In the genomic region with DNA sequence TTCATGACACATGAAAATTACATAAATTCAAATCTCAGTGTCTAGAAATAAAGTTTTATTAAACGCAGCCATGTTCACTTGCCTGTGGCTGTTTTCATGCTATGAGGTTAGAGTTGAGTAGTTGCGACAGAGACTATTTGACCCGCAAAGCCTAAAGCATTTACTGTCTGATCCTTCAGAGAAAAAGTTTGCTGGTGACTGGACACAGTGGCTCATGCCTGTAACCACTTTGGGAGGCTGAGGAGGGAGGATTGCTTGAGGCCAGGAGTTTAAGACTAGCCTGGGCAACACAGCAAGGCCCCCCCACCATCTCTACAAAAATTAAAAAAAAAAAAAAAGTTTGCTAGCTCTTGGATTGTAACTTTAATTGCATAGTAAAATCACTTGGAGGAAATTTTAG, we compare ENCODE assay signal across 33 cellular contexts. TPM values are rescaled to one million over a fixed set of nuclear protein-coding genes. Genes with fewer than 3 reads are reported as not detected.
"Had no signal": no experiment of that assay in that cellular context is flagged by ENCODE, and none has a peak within 500 bp of the region (broad histone marks: within the 10 kb centered on the region; RNA-seq: fewer than 3 reads in every experiment).

No MANE protein-coding gene starts in this region.

- H3K27ac ChIP-seq: ascending aorta, cardiac muscle cell, PC-9, RWPE1 had no signal

- DNase-seq: activated CD4-positive, alpha-beta memory T cell treated with anti-CD3 and anti-CD28 coated beads, Interleukin-2, amount 10 ng/mL, durations not matched to agents 7 days and 5 days; activated CD4-positive, alpha-beta T cell treated with anti-CD3 and anti-CD28 coated beads for 36 hours; activated CD4-positive, alpha-beta T cell treated with anti-CD3 and anti-CD28 coated beads, Interleukin-2, amount 10 ng/mL, durations not matched to agents 7 days and 5 days; activated CD8-positive, alpha-beta memory T cell treated with anti-CD3 and anti-CD28 coated beads for 24 hours; activated CD8-positive, alpha-beta memory T cell treated with anti-CD3 and anti-CD28 coated beads, Interleukin-2, amount 10 ng/mL, durations not matched to agents 7 days and 5 days; activated CD8-positive, alpha-beta memory T cell treated with anti-CD3 and anti-CD28 coated beads, Interleukin-2, amount 50 U/mL, for 48 hours; activated effector memory CD4-positive, alpha-beta T cell treated with anti-CD3 and anti-CD28 coated beads, Interleukin-2, amount 50 U/mL, for 16 hours; activated naive CD4-positive, alpha-beta T cell; activated naive CD4-positive, alpha-beta T cell treated with anti-CD3 and anti-CD28 coated beads, Interleukin-2, amount 50 U/mL, for 16 hours; activated naive CD8-positive, alpha-beta T cell treated with anti-CD3 and anti-CD28 coated beads for 36 hours; activated T-cell treated with anti-CD3 and anti-CD28 coated beads, Interleukin-2, amount 50 U/mL, for 48 hours; amniotic stem cell; Karpas-422; KBM-7; NCI-H187 treated with DMSO at 0.1 percent for 48 hours; NCI-H2171 treated with DMSO at 0.1 percent for 48 hours; NCI-H2227 treated with DMSO at 0.1 percent for 48 hours; NCI-H446; NCI-H526 treated with DMSO at 0.1 percent for 48 hours; SIG-M5; T-cell; T-helper 2 cell; T1000 had no signal

- H3K36me3 ChIP-seq: ascending aorta, cardiac muscle cell had no signal

- ATAC-seq: activated CD4-positive, alpha-beta T cell treated with anti-CD3 and anti-CD28 coated beads for 36 hours; activated CD4-positive, CD25-positive, alpha-beta regulatory T cell treated with anti-CD3 and anti-CD28 coated beads, Interleukin-2, amount 50 U/mL, for 24 hours; activated CD8-positive, alpha-beta memory T cell treated with anti-CD3 and anti-CD28 coated beads, Interleukin-2, amount 10 ng/mL, durations not matched to agents 7 days and 5 days; Right ventricle myocardium inferior; SK-N-SH treated with all-trans-retinoic acid at 6 μM for 48 hours; T-cell; WTC11 had no signal

- H3K4me3 ChIP-seq: ascending aorta, cardiac muscle cell, PC-9 had no signal

- H3K4me1 ChIP-seq: ascending aorta had no signal

- H3K27me3 ChIP-seq: ascending aorta, cardiac muscle cell had no signal

- H3K4me2 ChIP-seq: PC-9 had no signal

- FAIRE-seq: RCC 7860, TTC549 had no signal

- H3K9me3 ChIP-seq: ascending aorta had no signal

- H2AFZ ChIP-seq: PC-9 had no signal

RNA-seq across cellular contexts. Expression of a gene that starts 9.2 kb away (rescaled TPM):
- polyA plus RNA-seq: cardiac muscle cell had no signal
